ENCODE assay signal across 1 cellular context in genomic region chr16:717651-718245, GRCh38.
A peak's percentile ranks its signal among the peaks of the same experiment; 100 is the strongest.
TF ChIP-seq lines count a peak whose summit lies in the region.

No MANE protein-coding gene starts in this region.

TF ChIP-seq in K562, 482 proteins besides CTCF, POLR2A, EP300 and RAD21:
- TF ChIP-seq MYC (IDR thresholded peaks at IDR 0.05; ENCODE audit: low read depth, low read length) (no peak), MYC (CRISPR knock-in tag; IDR thresholded peaks at IDR 0.05; ENCODE audit: borderline replicate concordance, low read depth) (no peak), GABPA (tag; conservative IDR thresholded peaks at IDR 0.05; ENCODE audit: low read depth) (no peak), POLR2G (IDR thresholded peaks at IDR 0.05; ENCODE audit: low read depth, low read length) (peak; percentile 65), ZBTB33 (CRISPR knock-in tag; IDR thresholded peaks at IDR 0.05) (peak; percentile 47; the same call in 1 of the 2 replicates)
